8 cellular contexts compared by ENCODE assay signal in the genomic region with DNA sequence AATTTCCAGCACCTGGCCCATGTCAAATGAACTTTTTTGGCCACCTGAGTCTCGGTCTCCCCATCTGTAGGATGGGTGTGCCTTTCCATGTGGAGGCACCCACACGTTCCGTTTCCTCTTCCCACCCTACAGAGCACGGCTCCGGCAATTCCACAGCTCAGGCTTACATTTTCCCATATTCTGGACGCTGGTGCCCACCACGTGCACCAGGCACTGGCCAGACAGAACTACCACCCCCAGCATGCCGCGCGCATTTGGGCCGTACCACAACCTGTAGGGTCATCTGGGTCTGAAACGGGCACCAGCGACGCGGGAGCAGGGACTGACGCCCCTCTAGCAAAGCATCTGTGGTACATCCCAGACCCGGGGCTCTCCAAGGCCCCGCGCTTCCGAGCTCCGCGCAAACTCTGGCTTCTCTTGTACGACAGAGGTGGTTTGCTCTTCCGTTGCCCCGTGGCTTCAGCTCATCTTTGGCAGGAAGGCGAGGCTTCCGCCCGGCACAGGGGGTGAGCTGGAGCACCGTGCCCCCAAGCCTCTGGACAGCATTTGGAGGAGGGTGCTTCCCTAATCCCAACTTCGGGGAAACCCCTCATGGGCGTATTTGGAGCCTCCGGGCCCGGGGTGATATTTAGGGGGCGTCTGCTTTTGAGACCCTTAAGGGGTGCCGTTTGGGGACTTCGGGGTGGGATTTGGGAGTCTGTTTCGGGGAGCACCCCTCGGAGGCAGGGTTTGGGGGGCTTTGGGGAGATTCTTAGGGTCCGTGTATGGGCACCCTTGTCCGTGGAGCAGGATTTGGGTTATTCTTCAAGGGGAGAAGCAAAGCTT. TPM values are rescaled to one million over a fixed set of nuclear protein-coding genes. Genes with fewer than 3 reads are reported as not detected.
DNase-seq lines count a peak whose midpoint lies in the region; ATAC-seq and TF ChIP-seq lines count a peak whose summit lies in the region.

No MANE protein-coding gene starts in this region.

- intact Hi-C loops in ascending aorta (cut with DNase I): loop anchor here (2.0 to 10.0 kb wide), 5 partner anchors 42 to 464 kb away; a partner anchor contains a TSS

- H3K4me3 ChIP-seq in ascending aorta: peak overlapping the region; percentile 53 to 61

- H3K27ac ChIP-seq in ascending aorta: no peak overlapping the region

- no peak for TF ChIP-seq CTCF in ascending aorta (IDR thresholded peaks at IDR 0.05)

- H3K36me3 ChIP-seq in ascending aorta: peaks cover 0 to 4% of the 10 kb centered on the region in 2 donors

- peak; percentile 56 for ATAC-seq in HG02885 (IDR thresholded peaks at IDR 0.05; ENCODE audit: poor library complexity, unreplicated experiment)

- peak; percentile 78 for TF ChIP-seq POLR2A in GM15510 (IDR thresholded peaks at IDR 0.05; ENCODE audit: borderline replicate concordance, extremely low read depth, insufficient read length)

- DNase-seq in NCI-H187 treated with DMSO at 0.1 percent for 48 hours (lab: John Stamatoyannopoulos, UW) (peak; percentile 44), T-helper 2 cell (peak; percentile 38 to 95 (median 70)), ascending aorta (ENCODE audit: low spot score in 2 of 2) (peak; percentile 48 to 90), hepatic stellate cell (ENCODE audit: low spot score) (peak; percentile 92), renal cortical epithelial cell (ENCODE audit: low read depth) (peak; percentile 74), mesenteric fat pad (ENCODE audit: low spot score) (no peak)

- no peaks in the 10 kb centered on the region for H3K27me3 ChIP-seq in ascending aorta

- no peaks in the 10 kb centered on the region for H3K9me3 ChIP-seq in ascending aorta

- H3K4me1 ChIP-seq in ascending aorta: peaks cover 3 to 12% of the 10 kb centered on the region in 2 donors

RNA-seq across cellular contexts. Expression of a gene that starts 3.0 kb away (rescaled TPM):
- total RNA-seq in ascending aorta (162 TPM), renal cortical epithelial cell (150 and 280 TPM in 2 replicates), mesenteric fat pad (189 TPM)

RNA-seq across cellular contexts. Expression of a gene that starts 27.8 kb away (rescaled TPM):
- total RNA-seq in ascending aorta (87.4 TPM), renal cortical epithelial cell (104 and 174 TPM in 2 replicates), mesenteric fat pad (80.6 TPM)

RNA-seq across cellular contexts. Expression of a gene that starts 42.2 kb away (rescaled TPM):
- total RNA-seq in ascending aorta (104 TPM), renal cortical epithelial cell (35.9 and 61.0 TPM in 2 replicates), mesenteric fat pad (42.2 TPM)

RNA-seq across cellular contexts. Expression of a gene that starts 45.6 kb away (rescaled TPM):
- total RNA-seq in ascending aorta (52.4 TPM), renal cortical epithelial cell (44.5 and 50.2 TPM in 2 replicates), mesenteric fat pad (23.6 TPM)

RNA-seq across cellular contexts. Expression of a gene that starts 46.2 kb away (rescaled TPM):
- total RNA-seq in ascending aorta (122 TPM), renal cortical epithelial cell (35.3 and 44.1 TPM in 2 replicates), mesenteric fat pad (58.6 TPM)
